8 cellular contexts compared by ENCODE assay signal in genomic region chr14:81102217-81102616, GRCh38.
"Had no signal": no experiment of that assay in that cellular context is flagged by ENCODE, and none has a peak within 500 bp of the region (broad histone marks: within the 10 kb centered on the region; RNA-seq: fewer than 3 reads in every experiment).

No MANE protein-coding gene starts in this region.

- H3K4me3 ChIP-seq: GM23338 had no signal

- ATAC-seq: GM23338 had no signal

- H3K9ac ChIP-seq: KMS-11 had no signal

- FAIRE-seq: H1, H54, HTR-8/SVneo had no signal

- H3K27ac ChIP-seq: KMS-11 had no signal

- H2AFZ ChIP-seq: GM23338 had no signal

- DNase-seq: H9, HCEC 1CT, KBM-7 had no signal

- H3K4me2 ChIP-seq: GM23338, KMS-11 had no signal
